ENCODE assay signal across 14 cellular contexts in genomic region chr14:61298834-61299233, GRCh38.
"Had no signal": no experiment of that assay in that cellular context is flagged by ENCODE, and none has a peak within 500 bp of the region (broad histone marks: within the 10 kb centered on the region; RNA-seq: fewer than 3 reads in every experiment).

No MANE protein-coding gene starts in this region.

- DNase-seq: activated T-cell treated with anti-CD3 and anti-CD28 coated beads, Interleukin-2, amount 50 U/mL, for 1 hour; dorsolateral prefrontal cortex; islet precursor cell; natural killer cell; posterior cingulate gyrus; retina; stimulated activated CD4-positive, alpha-beta T cell treated with anti-CD3 and anti-CD28 coated beads, Interleukin-2, amount 100 ng/mL, for 48 hours; SW 1271; T-helper 9 cell; tibial artery had no signal

- H3K4me3 Mint-ChIP-seq: natural killer cell; stimulated activated memory B cell treated with anti-CD40 and anti-IgM and Interleukin-4, amounts not matched to agents 10 μg/mL and 1 μg/mL and 100 μg/mL, for 72 hours had no signal

- H3K9me3 Mint-ChIP-seq: natural killer cell; stimulated activated memory B cell treated with anti-CD40 and anti-IgM and Interleukin-4, amounts not matched to agents 10 μg/mL and 1 μg/mL and 100 μg/mL, for 72 hours had no signal

- H3K4me3 ChIP-seq: ascending aorta, dorsolateral prefrontal cortex, tibial artery had no signal

- H3K27ac ChIP-seq: ascending aorta, dorsolateral prefrontal cortex, tibial artery had no signal

- H3K36me3 Mint-ChIP-seq: natural killer cell; stimulated activated memory B cell treated with anti-CD40 and anti-IgM and Interleukin-4, amounts not matched to agents 10 μg/mL and 1 μg/mL and 100 μg/mL, for 72 hours had no signal

- H3K4me1 ChIP-seq: ascending aorta had no signal

- ATAC-seq: activated CD4-positive, CD25-positive, alpha-beta regulatory T cell treated with anti-CD3 and anti-CD28 coated beads, Interleukin-2, amount 50 U/mL, for 24 hours; left lobe of liver; natural killer cell; stimulated activated memory B cell treated with anti-CD40 and anti-IgM and Interleukin-4, amounts not matched to agents 10 μg/mL and 1 μg/mL and 100 μg/mL, for 72 hours had no signal

- H3K27ac Mint-ChIP-seq: stimulated activated memory B cell treated with anti-CD40 and anti-IgM and Interleukin-4, amounts not matched to agents 10 μg/mL and 1 μg/mL and 100 μg/mL, for 72 hours had no signal

- H3K9me3 ChIP-seq: ascending aorta had no signal

- H3K27me3 Mint-ChIP-seq: stimulated activated memory B cell treated with anti-CD40 and anti-IgM and Interleukin-4, amounts not matched to agents 10 μg/mL and 1 μg/mL and 100 μg/mL, for 72 hours had no signal

- H3K36me3 ChIP-seq: ascending aorta, tibial artery had no signal

- H3K4me1 Mint-ChIP-seq: stimulated activated memory B cell treated with anti-CD40 and anti-IgM and Interleukin-4, amounts not matched to agents 10 μg/mL and 1 μg/mL and 100 μg/mL, for 72 hours had no signal

- H3K27me3 ChIP-seq: ascending aorta, tibial artery had no signal
